ENCODE assay signal across 17 cellular contexts in the genomic region with DNA sequence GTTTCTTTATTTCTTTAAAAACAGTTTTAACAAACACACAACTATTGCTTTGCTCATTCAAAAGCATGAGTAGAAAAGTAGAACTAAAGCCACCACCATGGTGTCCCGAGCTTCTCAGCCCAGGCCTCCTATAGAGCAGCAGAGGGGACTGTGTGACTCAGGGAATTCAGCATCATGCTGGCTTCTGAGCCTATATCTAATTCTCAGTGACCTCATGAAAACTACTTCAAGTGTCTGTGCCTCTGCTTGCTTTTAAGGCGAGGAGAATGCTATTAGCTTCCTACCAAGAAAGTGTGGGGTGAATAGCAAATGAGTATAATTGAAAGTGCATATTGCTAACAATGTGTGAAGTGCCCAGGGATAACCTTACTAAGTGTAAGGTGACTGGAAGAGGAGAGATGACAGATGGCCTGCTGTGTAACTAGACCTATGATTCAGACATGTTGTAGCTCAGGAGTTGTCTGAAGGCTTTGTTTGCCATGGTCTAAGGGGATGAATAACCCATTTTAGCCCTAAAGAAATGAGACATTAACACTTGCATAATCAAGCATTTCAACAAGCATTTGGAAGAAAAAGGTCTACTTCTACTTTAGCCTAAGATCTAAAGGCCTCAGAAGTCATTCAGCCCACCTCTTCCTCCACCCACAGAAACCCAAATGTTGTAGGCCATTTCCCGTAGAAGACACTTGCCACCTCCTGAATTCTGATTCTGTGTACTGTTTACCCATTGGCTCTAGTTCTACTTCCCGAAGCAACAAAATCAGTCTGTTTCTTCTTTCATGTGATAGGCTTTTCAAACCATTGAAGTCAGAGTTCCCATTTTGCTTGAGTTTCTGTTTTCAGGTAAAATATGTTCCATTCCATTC.
DNase-seq lines count a peak whose midpoint lies in the region; ATAC-seq and TF ChIP-seq lines count a peak whose summit lies in the region.
"Had no signal": no experiment of that assay in that cellular context is flagged by ENCODE, and none has a peak within 500 bp of the region (broad histone marks: within the 10 kb centered on the region; RNA-seq: fewer than 3 reads in every experiment).

No MANE protein-coding gene starts in this region.

- 73 to 80% methylated on average over 4 of the region's 4 CpGs for WGBS in GM23248 (ENCODE audit: low coverage in 1 of 2, low lambda C conversion rate in 2 of 2, missing lambda C conversion rate in 2 of 2), 2 experiments

- H3K27me3 Mint-ChIP-seq in activated T-cell treated with anti-CD3 and anti-CD28 coated beads, Interleukin-2, amount 50 U/mL, for 24 hours, result no peaks in the 10 kb centered on the region
- no peaks in the 10 kb centered on the region for H3K27me3 Mint-ChIP-seq in activated T-helper 1 cell treated with anti-CD3 and anti-CD28 coated beads, Interleukin-12 subunit alpha, Interleukin-12 subunit beta, Interleukin-2, Interleukin-4 antibody, amounts not matched to agents 30 ng/mL and 10 ng/mL and 1 ng/mL, durations not matched to agents 14 hours and 24 hours and 36 hours (ENCODE audit: insufficient read depth)
- H3K27me3 Mint-ChIP-seq in neural progenitor cell (ENCODE audit: insufficient read depth, low read depth), result peaks cover 6% of the 10 kb centered on the region
- no peaks in the 10 kb centered on the region for H3K27me3 Mint-ChIP-seq in MCF 10A (ENCODE audit: insufficient read depth, unreplicated experiment)

- BruUV-seq in MCF 10A (replicated peaks; lab: Mats Ljungman, UMichigan), result no TSS peak

- ATAC-seq in HG02852 (IDR thresholded peaks at IDR 0.05; ENCODE audit: unreplicated experiment), result no peak
- ATAC-seq: right cardiac atrium had no signal

- POLR2A ChIA-PET in MCF 10A (lab: Yijun Ruan, JAX), result no interaction called here

- H3K27ac Mint-ChIP-seq in activated T-cell treated with anti-CD3 and anti-CD28 coated beads, Interleukin-2, amount 50 U/mL, for 24 hours, result peak overlapping the region; percentile 90
- peak overlapping the region; percentile 87 for H3K27ac Mint-ChIP-seq in activated T-helper 1 cell treated with anti-CD3 and anti-CD28 coated beads, Interleukin-12 subunit alpha, Interleukin-12 subunit beta, Interleukin-2, Interleukin-4 antibody, amounts not matched to agents 30 ng/mL and 10 ng/mL and 1 ng/mL, durations not matched to agents 14 hours and 24 hours and 36 hours
- H3K27ac Mint-ChIP-seq in neural progenitor cell, result peak overlapping the region; percentile 32
- no peak overlapping the region for H3K27ac Mint-ChIP-seq in MCF 10A (ENCODE audit: low read depth, unreplicated experiment)

- no peak for DNase-seq in activated T-cell treated with anti-CD3 and anti-CD28 coated beads, Interleukin-2, amount 50 U/mL, for 24 hours
- DNase-seq in activated T-cell treated with anti-CD3 and anti-CD28 coated beads for 4 hours (no peak), GM23248 (peak; percentile 4), neural progenitor cell (ENCODE audit: low spot score) (no peak), MCF 10A (ENCODE audit: unreplicated experiment) (no peak), cerebellar cortex (ENCODE audit: low spot score) (no peak)
- DNase-seq in activated T-helper 1 cell treated with anti-CD3 and anti-CD28 coated beads, Interleukin-12 subunit alpha, Interleukin-12 subunit beta, Interleukin-2, Interleukin-4 antibody, amounts not matched to agents 30 ng/mL and 10 ng/mL and 1 ng/mL, durations not matched to agents 14 hours and 24 hours and 36 hours (ENCODE audit: low spot score), result no peak
- DNase-seq: activated CD4-positive, alpha-beta T cell treated with anti-CD3 and anti-CD28 coated beads, Interleukin-2, amount 50 U/mL, for 1 hour; foreskin fibroblast; NCI-H1436; NCI-H446; OCI-M1; right cardiac atrium; T-helper 9 cell had no signal

- H3K9me3 Mint-ChIP-seq in activated T-cell treated with anti-CD3 and anti-CD28 coated beads, Interleukin-2, amount 50 U/mL, for 24 hours, result no peaks in the 10 kb centered on the region
- peaks cover 14% of the 10 kb centered on the region for H3K9me3 Mint-ChIP-seq in activated T-helper 1 cell treated with anti-CD3 and anti-CD28 coated beads, Interleukin-12 subunit alpha, Interleukin-12 subunit beta, Interleukin-2, Interleukin-4 antibody, amounts not matched to agents 30 ng/mL and 10 ng/mL and 1 ng/mL, durations not matched to agents 14 hours and 24 hours and 36 hours
- H3K9me3 Mint-ChIP-seq in neural progenitor cell, result peaks cover 8% of the 10 kb centered on the region
- H3K9me3 Mint-ChIP-seq in MCF 10A (ENCODE audit: unreplicated experiment), result no peaks in the 10 kb centered on the region
- H3K9me3 Mint-ChIP-seq: neural crest cell had no signal

- H3K36me3 ChIP-seq in GM23248 (ENCODE audit: low read depth) (no peaks in the 10 kb centered on the region), neural progenitor cell (no peaks in the 10 kb centered on the region)
- H3K36me3 ChIP-seq: ascending aorta had no signal

- H3K79me2 ChIP-seq in GM23248 (ENCODE audit: insufficient read depth) (no peaks in the 10 kb centered on the region), neural progenitor cell (ENCODE audit: low read depth) (no peaks in the 10 kb centered on the region)

- H3K4me1 ChIP-seq in GM23248 (ENCODE audit: insufficient read depth), result no peaks in the 10 kb centered on the region
- no peaks in the 10 kb centered on the region for H3K4me1 ChIP-seq in neural progenitor cell
- H3K4me1 ChIP-seq: ascending aorta had no signal

- no peak overlapping the region for H3K4me3 Mint-ChIP-seq in activated T-cell treated with anti-CD3 and anti-CD28 coated beads, Interleukin-2, amount 50 U/mL, for 24 hours
- peak overlapping the region; percentile 28 for H3K4me3 Mint-ChIP-seq in activated T-helper 1 cell treated with anti-CD3 and anti-CD28 coated beads, Interleukin-12 subunit alpha, Interleukin-12 subunit beta, Interleukin-2, Interleukin-4 antibody, amounts not matched to agents 30 ng/mL and 10 ng/mL and 1 ng/mL, durations not matched to agents 14 hours and 24 hours and 36 hours
- H3K4me3 Mint-ChIP-seq in neural progenitor cell (no peak overlapping the region), MCF 10A (ENCODE audit: unreplicated experiment) (no peak overlapping the region)
- H3K4me3 Mint-ChIP-seq: neural crest cell had no signal

- H3K36me3 Mint-ChIP-seq in activated T-cell treated with anti-CD3 and anti-CD28 coated beads, Interleukin-2, amount 50 U/mL, for 24 hours (ENCODE audit: low read depth), result no peaks in the 10 kb centered on the region
- peaks cover 7% of the 10 kb centered on the region for H3K36me3 Mint-ChIP-seq in activated T-helper 1 cell treated with anti-CD3 and anti-CD28 coated beads, Interleukin-12 subunit alpha, Interleukin-12 subunit beta, Interleukin-2, Interleukin-4 antibody, amounts not matched to agents 30 ng/mL and 10 ng/mL and 1 ng/mL, durations not matched to agents 14 hours and 24 hours and 36 hours (ENCODE audit: low read depth)
- H3K36me3 Mint-ChIP-seq in neural progenitor cell (peaks cover 2% of the 10 kb centered on the region), MCF 10A (ENCODE audit: insufficient read depth, unreplicated experiment) (no peaks in the 10 kb centered on the region)

- 0 out of 2 replicates have a peak, but pooled peaks cover 3% of the 10 kb centered on the region for H3K27me3 ChIP-seq in GM23248 (replicated peaks; ENCODE audit: insufficient read depth)
- H3K27me3 ChIP-seq in neural progenitor cell, result no peaks in the 10 kb centered on the region
- H3K27me3 ChIP-seq: ascending aorta had no signal

- TF ChIP-seq CTCF in neural progenitor cell (IDR thresholded peaks at IDR 0.05) (no peak), MCF 10A (IDR thresholded peaks at IDR 0.05; ENCODE audit: unreplicated experiment) (no peak)

- intact Hi-C loops in activated T-helper 1 cell treated with anti-CD3 and anti-CD28 coated beads, Interleukin-12 subunit alpha, Interleukin-12 subunit beta, Interleukin-2, Interleukin-4 antibody, amounts not matched to agents 30 ng/mL and 10 ng/mL and 1 ng/mL, durations not matched to agents 14 hours and 24 hours and 36 hours (cut with micrococcal nuclease), result loop anchor here (2.0 to 5.0 kb wide), 3 partner anchors 33 to 81 kb away; no protein-coding TSS in a partner anchor
- intact Hi-C loops in MCF 10A (cut with micrococcal nuclease), result no loop called here

- H2AFZ ChIP-seq in GM23248, result no peak overlapping the region
- no peak overlapping the region for H2AFZ ChIP-seq in neural progenitor cell (replicated peaks)

- no peaks in the 10 kb centered on the region for H3K9me2 ChIP-seq in GM23248 (ENCODE audit: insufficient read depth)

- H3K27ac ChIP-seq in GM23248, result no peak overlapping the region
- H3K27ac ChIP-seq in neural progenitor cell, result no peak overlapping the region
- H3K27ac ChIP-seq: ascending aorta had no signal

- H3K4me2 ChIP-seq in GM23248 (ENCODE audit: unreplicated experiment), result no peak overlapping the region
- no peak overlapping the region for H3K4me2 ChIP-seq in neural progenitor cell

- in situ Hi-C loops in GM23248 (cut with MboI), result no loop called here

- no peak overlapping the region for H3K4me3 ChIP-seq in GM23248
- H3K4me3 ChIP-seq in neural progenitor cell, result no peak overlapping the region
- H3K4me3 ChIP-seq: ascending aorta had no signal

- no peak overlapping the region for H3K9ac ChIP-seq in GM23248
- H3K9ac ChIP-seq in neural progenitor cell, result no peak overlapping the region

- no peaks in the 10 kb centered on the region for H4K20me1 ChIP-seq in GM23248 (ENCODE audit: insufficient read depth)
- H4K20me1 ChIP-seq in neural progenitor cell (ENCODE audit: low read depth), result no peaks in the 10 kb centered on the region

- H3F3A ChIP-seq in GM23248 (ENCODE audit: insufficient read depth), result no peaks in the 10 kb centered on the region
- no peaks in the 10 kb centered on the region for H3F3A ChIP-seq in neural progenitor cell (ENCODE audit: low read depth)

- peaks cover 45% of the 10 kb centered on the region for H3K4me1 Mint-ChIP-seq in activated T-cell treated with anti-CD3 and anti-CD28 coated beads, Interleukin-2, amount 50 U/mL, for 24 hours (ENCODE audit: low read depth)
- H3K4me1 Mint-ChIP-seq in activated T-helper 1 cell treated with anti-CD3 and anti-CD28 coated beads, Interleukin-12 subunit alpha, Interleukin-12 subunit beta, Interleukin-2, Interleukin-4 antibody, amounts not matched to agents 30 ng/mL and 10 ng/mL and 1 ng/mL, durations not matched to agents 14 hours and 24 hours and 36 hours (ENCODE audit: low read depth), result peaks cover 46% of the 10 kb centered on the region
- H3K4me1 Mint-ChIP-seq in neural progenitor cell, result peaks cover 22% of the 10 kb centered on the region
- H3K4me1 Mint-ChIP-seq in MCF 10A (ENCODE audit: insufficient read depth, unreplicated experiment), result no peaks in the 10 kb centered on the region
- H3K4me1 Mint-ChIP-seq: neural crest cell had no signal

- CTCF ChIA-PET in MCF 10A (lab: Yijun Ruan, JAX), result interaction anchor here (0.6 kb wide), 1 partner anchor 173 kb away, joined by 3 read pairs; no protein-coding TSS in a partner anchor

- H3K9me3 ChIP-seq in GM23248 (ENCODE audit: low read depth), result no peaks in the 10 kb centered on the region
- no peaks in the 10 kb centered on the region for H3K9me3 ChIP-seq in neural progenitor cell (ENCODE audit: low read depth)
- H3K9me3 ChIP-seq: ascending aorta had no signal
